In genomic region chr4:77878176-77878575, GRCh38 we compare ENCODE assay signal across 27 cellular contexts.
"Had no signal": no experiment of that assay in that cellular context is flagged by ENCODE, and none has a peak within 500 bp of the region (broad histone marks: within the 10 kb centered on the region; RNA-seq: fewer than 3 reads in every experiment).

No MANE protein-coding gene starts in this region.

- H3K4me3 ChIP-seq: adrenal gland, body of pancreas, gastrocnemius medialis, neural progenitor cell, spleen, suprapubic skin, tibial artery had no signal

- H3K27me3 ChIP-seq: adrenal gland, body of pancreas, gastrocnemius medialis, neural progenitor cell, spleen, suprapubic skin, tibial artery had no signal

- H3K36me3 ChIP-seq: neural progenitor cell had no signal

- H3K4me1 ChIP-seq: gastrocnemius medialis, tibial artery had no signal

- H3K27ac ChIP-seq: adrenal gland, body of pancreas, gastrocnemius medialis, neural progenitor cell, spleen, suprapubic skin, tibial artery, VCaP had no signal

- H3K4me2 ChIP-seq: neural progenitor cell had no signal

- FAIRE-seq: colon, TTC549 had no signal

- H3K9me3 ChIP-seq: adrenal gland, body of pancreas, gastrocnemius medialis, spleen, suprapubic skin, tibial artery had no signal

- H2AFZ ChIP-seq: neural progenitor cell had no signal

- H3K9ac ChIP-seq: neural progenitor cell had no signal

- DNase-seq: activated CD4-positive, alpha-beta T cell treated with anti-CD3 and anti-CD28 coated beads for 48 hours; activated CD4-positive, alpha-beta T cell treated with anti-CD3 and anti-CD28 coated beads, Interleukin-2, amount 50 U/mL, for 48 hours; activated CD8-positive, alpha-beta memory T cell treated with anti-CD3 and anti-CD28 coated beads for 24 hours; activated effector memory CD4-positive, alpha-beta T cell treated with Interleukin-2 at 50 U/mL for 16 hours; activated naive CD4-positive, alpha-beta T cell treated with Interleukin-2 at 50 U/mL for 16 hours; adrenal gland; aorta; body of pancreas; effector CD8-positive, alpha-beta T cell; erythroblast; gastrocnemius medialis; hippocampal formation; left cardiac atrium; mammary epithelial cell; naive thymus-derived CD8-positive, alpha-beta T cell; occipital lobe; posterior cingulate gyrus; spleen; stimulated activated naive CD4-positive, alpha-beta T cell; T-cell; tibial artery had no signal

- ATAC-seq: activated CD4-positive, CD25-positive, alpha-beta regulatory T cell treated with anti-CD3 and anti-CD28 coated beads, Interleukin-2, amount 50 U/mL, for 24 hours; body of pancreas; gastrocnemius medialis; left cardiac atrium; T-cell had no signal
